In the genomic region with DNA sequence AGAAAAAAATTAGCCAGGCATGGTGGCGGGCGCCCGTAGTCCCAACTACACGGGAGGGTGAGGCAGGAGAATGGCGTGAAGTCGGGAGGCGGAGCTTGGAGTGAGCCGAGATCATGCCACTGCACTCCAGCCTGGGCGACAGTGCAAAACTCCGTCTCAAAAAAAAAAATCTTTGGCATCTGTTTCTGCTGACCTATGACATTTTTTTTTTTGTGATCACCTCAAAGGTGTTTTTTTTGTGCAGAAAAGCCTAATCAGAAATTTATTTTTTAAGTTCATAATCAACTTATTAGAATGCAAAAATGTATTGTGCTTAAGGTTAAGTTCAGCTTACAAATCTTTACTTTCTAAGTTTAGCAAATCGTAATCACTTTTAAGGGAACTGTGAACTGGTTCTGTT, we compare ENCODE assay signal across 17 cellular contexts. TPM values are rescaled to one million over a fixed set of nuclear protein-coding genes. Genes with fewer than 3 reads are reported as not detected.
DNase-seq lines count a peak whose midpoint lies in the region; ATAC-seq, FAIRE-seq and TF ChIP-seq lines count a peak whose summit lies in the region.
"Had no signal": no experiment of that assay in that cellular context is flagged by ENCODE, and none has a peak within 500 bp of the region (broad histone marks: within the 10 kb centered on the region; RNA-seq: fewer than 3 reads in every experiment).

No MANE protein-coding gene starts in this region.

- no peak for TF ChIP-seq POLR2A in K562 (conservative IDR thresholded peaks at IDR 0.05)

- no peak overlapping the region for H2AFZ ChIP-seq in K562 (ENCODE audit: low read depth, low read length)
- H2AFZ ChIP-seq: GM23248 had no signal

- POLR2A ChIA-PET in K562 (lab: Yijun Ruan, JAX) = no interaction called here

- H3K9ac ChIP-seq in K562 (ENCODE audit: insufficient read depth in 1 of 2, low read depth in 2 of 2, low read length in 2 of 2) = no peak overlapping the region
- H3K9ac ChIP-seq: GM23248 had no signal

- no TSS peak for BruUV-seq in K562 (replicated peaks; lab: Mats Ljungman, UMichigan)

- no peaks in the 10 kb centered on the region for H3K9me3 Mint-ChIP-seq in activated naive CD8-positive, alpha-beta T cell treated with anti-CD3 and anti-CD28 coated beads, Interleukin-2, amount 50 U/mL, for 24 hours
- H3K9me3 Mint-ChIP-seq in activated naive CD8-positive, alpha-beta T cell treated with anti-CD3 and anti-CD28 coated beads for 36 hours = peaks cover 1% of the 10 kb centered on the region
- H3K9me3 Mint-ChIP-seq in natural killer cell treated with Interleukin-12 subunit alpha and Interleukin-12 subunit beta and Interleukin-15 and Interleukin-18, amount 100 ng/mL, for 72 hours = no peaks in the 10 kb centered on the region
- no peaks in the 10 kb centered on the region for H3K9me3 Mint-ChIP-seq in activated T-helper 1 cell treated with anti-CD3 and anti-CD28 coated beads, Interleukin-12 subunit alpha, Interleukin-12 subunit beta, Interleukin-2, Interleukin-4 antibody, amounts not matched to agents 30 ng/mL and 10 ng/mL and 1 ng/mL, durations not matched to agents 14 hours and 24 hours and 36 hours
- H3K9me3 Mint-ChIP-seq in CD14-positive monocyte = peaks cover 0 to 3% (median 0%) of the 10 kb centered on the region in 7 donors
- H3K9me3 Mint-ChIP-seq: CD8-positive, alpha-beta T cell had no signal

- H3K27ac ChIP-seq in K562 (ENCODE audit: extremely low read depth, low read depth, low read length) = no peak overlapping the region
- H3K27ac ChIP-seq: C4-2B, GM23248 had no signal

- H3K4me1 ChIP-seq in K562 (replicated peaks in 1 of 2; ENCODE audit: control insufficient read depth in 2 of 2, insufficient read depth in 2 of 2, low read length in 2 of 2) = no peaks in the 10 kb centered on the region; a peak in 1 of 5 replicates
- H3K4me1 ChIP-seq: BE2C had no signal

- H3K36me3 ChIP-seq in K562 (ENCODE audit: control insufficient read depth, insufficient read depth, low read length) = peaks cover 14% of the 10 kb centered on the region; the same call in 2 of the 3 replicates
- H3K36me3 ChIP-seq: BE2C had no signal

- TF ChIP-seq CTCF in K562 (IDR thresholded peaks at IDR 0.05 in 2 of 3, conservative IDR thresholded peaks at IDR 0.05 in 1 of 3; ENCODE audit: insufficient read depth in 2 of 3, low read depth in 1 of 3, low read length in 3 of 3) (no peak), CD14-positive monocyte (IDR thresholded peaks at IDR 0.05) (no peak)

- H3K27ac Mint-ChIP-seq in activated naive CD8-positive, alpha-beta T cell treated with anti-CD3 and anti-CD28 coated beads, Interleukin-2, amount 50 U/mL, for 24 hours = peak overlapping the region; percentile 25
- no peak overlapping the region for H3K27ac Mint-ChIP-seq in activated naive CD8-positive, alpha-beta T cell treated with anti-CD3 and anti-CD28 coated beads for 36 hours
- H3K27ac Mint-ChIP-seq in natural killer cell treated with Interleukin-12 subunit alpha and Interleukin-12 subunit beta and Interleukin-15 and Interleukin-18, amount 100 ng/mL, for 72 hours = peak overlapping the region; percentile 39 to 56
- H3K27ac Mint-ChIP-seq in activated T-helper 1 cell treated with anti-CD3 and anti-CD28 coated beads, Interleukin-12 subunit alpha, Interleukin-12 subunit beta, Interleukin-2, Interleukin-4 antibody, amounts not matched to agents 30 ng/mL and 10 ng/mL and 1 ng/mL, durations not matched to agents 14 hours and 24 hours and 36 hours = no peak overlapping the region
- H3K27ac Mint-ChIP-seq in CD14-positive monocyte = no peak overlapping the region
- H3K27ac Mint-ChIP-seq: CD8-positive, alpha-beta T cell had no signal

- DNase-seq in activated naive CD8-positive, alpha-beta T cell treated with anti-CD3 and anti-CD28 coated beads, Interleukin-2, amount 50 U/mL, for 24 hours = no peak
- DNase-seq in activated naive CD8-positive, alpha-beta T cell treated with anti-CD3 and anti-CD28 coated beads for 36 hours = no peak
- DNase-seq in GM18507 (ENCODE audit: extremely low spot score, insufficient read length, low read depth) (no peak), K562 (ENCODE audit: extremely low read depth in 1 of 4, low spot score in 3 of 4) (no peak), CD14-positive monocyte (ENCODE audit: low spot score) (no peak)
- DNase-seq in natural killer cell treated with Interleukin-12 subunit alpha and Interleukin-12 subunit beta and Interleukin-15 and Interleukin-18, amount 100 ng/mL, for 72 hours (ENCODE audit: low spot score) = no peak
- no peak for DNase-seq in activated T-helper 1 cell treated with anti-CD3 and anti-CD28 coated beads, Interleukin-12 subunit alpha, Interleukin-12 subunit beta, Interleukin-2, Interleukin-4 antibody, amounts not matched to agents 30 ng/mL and 10 ng/mL and 1 ng/mL, durations not matched to agents 14 hours and 24 hours and 36 hours (ENCODE audit: low spot score)
- DNase-seq in central memory CD4-positive, alpha-beta T cell = no peak
- DNase-seq: BE2C; CD8-positive, alpha-beta T cell; COR-L47; DMS53; GF-D8 had no signal

- H3K4me1 Mint-ChIP-seq in activated naive CD8-positive, alpha-beta T cell treated with anti-CD3 and anti-CD28 coated beads, Interleukin-2, amount 50 U/mL, for 24 hours = peaks cover 30% of the 10 kb centered on the region
- H3K4me1 Mint-ChIP-seq in activated naive CD8-positive, alpha-beta T cell treated with anti-CD3 and anti-CD28 coated beads for 36 hours = peaks cover 14% of the 10 kb centered on the region
- peaks cover 15 to 25% of the 10 kb centered on the region in 2 donors for H3K4me1 Mint-ChIP-seq in natural killer cell treated with Interleukin-12 subunit alpha and Interleukin-12 subunit beta and Interleukin-15 and Interleukin-18, amount 100 ng/mL, for 72 hours (ENCODE audit: low read depth in 2 of 2)
- peaks cover 30% of the 10 kb centered on the region for H3K4me1 Mint-ChIP-seq in activated T-helper 1 cell treated with anti-CD3 and anti-CD28 coated beads, Interleukin-12 subunit alpha, Interleukin-12 subunit beta, Interleukin-2, Interleukin-4 antibody, amounts not matched to agents 30 ng/mL and 10 ng/mL and 1 ng/mL, durations not matched to agents 14 hours and 24 hours and 36 hours (ENCODE audit: low read depth)
- H3K4me1 Mint-ChIP-seq in CD14-positive monocyte = no peaks in the 10 kb centered on the region

- no peaks in the 10 kb centered on the region for H3K9me3 ChIP-seq in K562 (replicated peaks; ENCODE audit: control insufficient read depth, insufficient read depth, low read depth, low read length)
- H3K9me3 ChIP-seq: BE2C had no signal

- no peak for TF ChIP-seq RAD21 in K562 (CRISPR knock-in tag; conservative IDR thresholded peaks at IDR 0.05 in 1 of 2, IDR thresholded peaks at IDR 0.05 in 1 of 2)

- intact Hi-C loops in K562 (cut with micrococcal nuclease) (no loop called here), CD14-positive monocyte (cut with micrococcal nuclease) (no loop called here)
- intact Hi-C loops in activated T-helper 1 cell treated with anti-CD3 and anti-CD28 coated beads, Interleukin-12 subunit alpha, Interleukin-12 subunit beta, Interleukin-2, Interleukin-4 antibody, amounts not matched to agents 30 ng/mL and 10 ng/mL and 1 ng/mL, durations not matched to agents 14 hours and 24 hours and 36 hours (cut with micrococcal nuclease) = no loop called here

- in situ Hi-C loops in K562 (cut with MboI) = no loop called here

- no peak for TF ChIP-seq EP300 in K562 (IDR thresholded peaks at IDR 0.05; ENCODE audit: low read length)

- H3K4me2 ChIP-seq in K562 (ENCODE audit: insufficient read depth, low read length) = no peak overlapping the region

- no peaks in the 10 kb centered on the region for H3K9me1 ChIP-seq in K562 (ENCODE audit: control insufficient read depth, insufficient read depth, low read length)

- no peaks in the 10 kb centered on the region for H4K20me1 ChIP-seq in K562 (replicated peaks; ENCODE audit: control insufficient read depth, insufficient read depth, low read length)

- peak; percentile 5 for FAIRE-seq in GM18507 (lab: Jason Lieb, UNC)
- no peak for FAIRE-seq in K562 (lab: Jason Lieb, UNC)
- FAIRE-seq: A204.1 had no signal

- no peak overlapping the region for H3K4me3 Mint-ChIP-seq in activated naive CD8-positive, alpha-beta T cell treated with anti-CD3 and anti-CD28 coated beads, Interleukin-2, amount 50 U/mL, for 24 hours
- no peak overlapping the region for H3K4me3 Mint-ChIP-seq in activated naive CD8-positive, alpha-beta T cell treated with anti-CD3 and anti-CD28 coated beads for 36 hours
- H3K4me3 Mint-ChIP-seq in natural killer cell treated with Interleukin-12 subunit alpha and Interleukin-12 subunit beta and Interleukin-15 and Interleukin-18, amount 100 ng/mL, for 72 hours = peak overlapping the region; percentile 70
- H3K4me3 Mint-ChIP-seq in activated T-helper 1 cell treated with anti-CD3 and anti-CD28 coated beads, Interleukin-12 subunit alpha, Interleukin-12 subunit beta, Interleukin-2, Interleukin-4 antibody, amounts not matched to agents 30 ng/mL and 10 ng/mL and 1 ng/mL, durations not matched to agents 14 hours and 24 hours and 36 hours = no peak overlapping the region
- H3K4me3 Mint-ChIP-seq in CD14-positive monocyte = no peak overlapping the region
- H3K4me3 Mint-ChIP-seq: CD8-positive, alpha-beta T cell had no signal

- no peak overlapping the region for H3K4me3 ChIP-seq in K562
- H3K4me3 ChIP-seq: GM23248 had no signal

- no peak for ATAC-seq in activated naive CD8-positive, alpha-beta T cell treated with anti-CD3 and anti-CD28 coated beads, Interleukin-2, amount 50 U/mL, for 24 hours
- ATAC-seq in K562 = no peak
- no peak for ATAC-seq in natural killer cell treated with Interleukin-12 subunit alpha and Interleukin-12 subunit beta and Interleukin-15 and Interleukin-18, amount 100 ng/mL, for 72 hours
- ATAC-seq: CD8-positive, alpha-beta T cell; HCT116 had no signal

- H3K79me2 ChIP-seq in K562 (ENCODE audit: control insufficient read depth, insufficient read depth, low read length) = no peaks in the 10 kb centered on the region

- no peaks in the 10 kb centered on the region for H3K27me3 ChIP-seq in K562 (ENCODE audit: control insufficient read depth in 2 of 2, insufficient read depth in 2 of 2, low read length in 2 of 2)
- H3K27me3 ChIP-seq: BE2C had no signal

- H3K36me3 Mint-ChIP-seq in activated naive CD8-positive, alpha-beta T cell treated with anti-CD3 and anti-CD28 coated beads, Interleukin-2, amount 50 U/mL, for 24 hours (ENCODE audit: low read depth) = peaks cover 24% of the 10 kb centered on the region
- peaks cover 19% of the 10 kb centered on the region for H3K36me3 Mint-ChIP-seq in activated naive CD8-positive, alpha-beta T cell treated with anti-CD3 and anti-CD28 coated beads for 36 hours
- H3K36me3 Mint-ChIP-seq in natural killer cell treated with Interleukin-12 subunit alpha and Interleukin-12 subunit beta and Interleukin-15 and Interleukin-18, amount 100 ng/mL, for 72 hours = peaks cover 7% of the 10 kb centered on the region
- peaks cover 29% of the 10 kb centered on the region for H3K36me3 Mint-ChIP-seq in activated T-helper 1 cell treated with anti-CD3 and anti-CD28 coated beads, Interleukin-12 subunit alpha, Interleukin-12 subunit beta, Interleukin-2, Interleukin-4 antibody, amounts not matched to agents 30 ng/mL and 10 ng/mL and 1 ng/mL, durations not matched to agents 14 hours and 24 hours and 36 hours (ENCODE audit: low read depth)
- H3K36me3 Mint-ChIP-seq in CD14-positive monocyte = peaks cover 28 to 33% of the 10 kb centered on the region in 2 donors

- no peaks in the 10 kb centered on the region for H3K27me3 Mint-ChIP-seq in activated naive CD8-positive, alpha-beta T cell treated with anti-CD3 and anti-CD28 coated beads, Interleukin-2, amount 50 U/mL, for 24 hours
- H3K27me3 Mint-ChIP-seq in activated naive CD8-positive, alpha-beta T cell treated with anti-CD3 and anti-CD28 coated beads for 36 hours = no peaks in the 10 kb centered on the region
- peaks cover 0 to 3% of the 10 kb centered on the region in 2 donors for H3K27me3 Mint-ChIP-seq in natural killer cell treated with Interleukin-12 subunit alpha and Interleukin-12 subunit beta and Interleukin-15 and Interleukin-18, amount 100 ng/mL, for 72 hours
- H3K27me3 Mint-ChIP-seq in activated T-helper 1 cell treated with anti-CD3 and anti-CD28 coated beads, Interleukin-12 subunit alpha, Interleukin-12 subunit beta, Interleukin-2, Interleukin-4 antibody, amounts not matched to agents 30 ng/mL and 10 ng/mL and 1 ng/mL, durations not matched to agents 14 hours and 24 hours and 36 hours (ENCODE audit: insufficient read depth) = no peaks in the 10 kb centered on the region
- H3K27me3 Mint-ChIP-seq in CD14-positive monocyte (ENCODE audit: low read depth in 3 of 3) = no peaks in the 10 kb centered on the region

- CTCF ChIA-PET in K562 (lab: Yijun Ruan, JAX; ENCODE audit: low intra/inter-chr PET ratio) = no interaction called here

- 98% methylated on average over 11 of the region's 11 CpGs for WGBS in K562 (ENCODE audit: insufficient coverage, low coverage, missing lambda C conversion rate)

RNA-seq across cellular contexts. Expression of gene NAB1, which starts 45.6 kb away (rescaled TPM):
- total RNA-seq in activated naive CD8-positive, alpha-beta T cell treated with anti-CD3 and anti-CD28 coated beads for 36 hours = 10 to 100 TPM; 24.9 to 33.3 TPM
- 18.4 and 32.2 TPM in 2 replicates for total RNA-seq in K562 (2011; cell fraction: chromatin; rRNA removed; ENCODE audit: low replicate concordance)
- total RNA-seq in K562 (2011; cell fraction: nucleolus; rRNA removed) = 6.8 and 10.3 TPM in 2 replicates
- 14.0 and 16.0 TPM in 2 replicates for total RNA-seq in K562 (2011; cell fraction: nucleoplasm; rRNA removed)
- total RNA-seq in K562 (2014; rRNA removed) = 17.6 and 20.6 TPM in 2 replicates
- 20.2 and 22.8 TPM in 2 replicates for total RNA-seq in K562 (2014; rRNA removed; fragmentation: Illumina TruSeq; extraction: Trizol)
- 20.7 and 21.7 TPM in 2 replicates for total RNA-seq in K562 (2015; rRNA removed; fragmentation: Illumina TruSeq; extraction: Trizol)
- total RNA-seq in K562 (2021) = 16.3 and 17.2 TPM in 2 replicates
- 18.3 and 23.0 TPM in 2 replicates for polyA plus RNA-seq in K562 (2011; rRNA removed)
- polyA plus RNA-seq in K562 (2011; cell fraction: cytosol; rRNA removed) = 5.1 and 7.5 TPM in 2 replicates
- polyA plus RNA-seq in K562 (2011; cell fraction: nucleus; rRNA removed) = 30.1 and 30.9 TPM in 2 replicates
- polyA plus RNA-seq in K562 (2012) = 11.6 and 12.8 TPM in 2 replicates
- polyA plus RNA-seq in K562 (2014; fragmentation: Illumina TruSeq; extraction: Trizol) = 14.3 and 15.5 TPM in 2 replicates
- 1 to 10 TPM; 3.1 to 4.0 TPM for polyA plus RNA-seq in K562 (2014; fragmentation: Nextera tagmentation; extraction: Ambion mirVana)
- polyA plus RNA-seq in K562 (2014; rRNA removed) = 10.5 and 11.9 TPM in 2 replicates
- 33.5 and 34.3 TPM in 2 replicates for polyA minus RNA-seq in K562 (2011; rRNA and poly(A)+ RNA removed)
- 10.5 and 13.2 TPM in 2 replicates for polyA minus RNA-seq in K562 (2011; cell fraction: cytosol; rRNA and poly(A)+ RNA removed)
- polyA minus RNA-seq in K562 (2011; cell fraction: nucleus; rRNA and poly(A)+ RNA removed) = 18.2 and 28.2 TPM in 2 replicates
- 10 to 100 TPM; 45.7 to 59.7 TPM for total RNA-seq in natural killer cell treated with Interleukin-12 subunit alpha and Interleukin-12 subunit beta and Interleukin-15 and Interleukin-18, amount 100 ng/mL, for 72 hours
- 34.1 and 35.3 TPM in 2 replicates for total RNA-seq in activated T-helper 1 cell treated with anti-CD3 and anti-CD28 coated beads, Interleukin-12 subunit alpha, Interleukin-12 subunit beta, Interleukin-2, Interleukin-4 antibody, amounts not matched to agents 30 ng/mL and 10 ng/mL and 1 ng/mL, durations not matched to agents 14 hours and 24 hours and 36 hours
- 1 to 10 TPM; 2.9 to 3.1 TPM for polyA plus RNA-seq in CD14-positive monocyte

Comparison
In these comparisons a context has a peak if more than half of its experiments do, and no peak if none do; other contexts are left out.
1. H3K27ac Mint-ChIP-seq: peak in activated naive CD8-positive, alpha-beta T cell treated with anti-CD3 and anti-CD28 coated beads, Interleukin-2, amount 50 U/mL, for 24 hours (single experiment) and natural killer cell treated with Interleukin-12 subunit alpha and Interleukin-12 subunit beta and Interleukin-15 and Interleukin-18, amount 100 ng/mL, for 72 hours (2 of 2); none in activated naive CD8-positive, alpha-beta T cell treated with anti-CD3 and anti-CD28 coated beads for 36 hours (single experiment), activated T-helper 1 cell treated with anti-CD3 and anti-CD28 coated beads, Interleukin-12 subunit alpha, Interleukin-12 subunit beta, Interleukin-2, Interleukin-4 antibody, amounts not matched to agents 30 ng/mL and 10 ng/mL and 1 ng/mL, durations not matched to agents 14 hours and 24 hours and 36 hours (single experiment) and CD14-positive monocyte (0 of 7).